Comparison of ENCODE assay signal across 1 cellular context in the genomic region with DNA sequence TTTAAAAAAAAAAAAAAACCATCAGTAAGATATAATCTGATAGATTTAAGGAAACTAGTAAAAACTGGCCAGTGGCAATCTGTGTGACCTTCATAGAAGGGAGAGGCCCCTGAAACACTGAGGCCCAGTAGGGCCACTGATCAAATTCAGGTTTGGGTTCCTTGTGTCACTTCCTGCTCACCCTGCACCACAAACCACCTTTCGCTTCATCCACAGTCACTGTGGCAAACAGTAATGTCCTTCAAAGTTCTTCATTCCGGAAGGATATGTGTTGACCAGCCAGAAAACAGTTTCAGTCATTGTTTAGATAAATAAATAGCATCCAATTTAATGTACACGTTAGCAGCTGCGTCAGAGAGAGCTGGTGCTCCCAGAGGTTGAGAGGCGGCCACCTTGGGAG.
TF ChIP-seq lines count a peak whose summit lies in the region.

No MANE protein-coding gene starts in this region.

TF ChIP-seq in WTC11, 78 proteins besides CTCF, POLR2A, EP300 and RAD21 (continued from another document):
- TF ChIP-seq, protein P1, sequence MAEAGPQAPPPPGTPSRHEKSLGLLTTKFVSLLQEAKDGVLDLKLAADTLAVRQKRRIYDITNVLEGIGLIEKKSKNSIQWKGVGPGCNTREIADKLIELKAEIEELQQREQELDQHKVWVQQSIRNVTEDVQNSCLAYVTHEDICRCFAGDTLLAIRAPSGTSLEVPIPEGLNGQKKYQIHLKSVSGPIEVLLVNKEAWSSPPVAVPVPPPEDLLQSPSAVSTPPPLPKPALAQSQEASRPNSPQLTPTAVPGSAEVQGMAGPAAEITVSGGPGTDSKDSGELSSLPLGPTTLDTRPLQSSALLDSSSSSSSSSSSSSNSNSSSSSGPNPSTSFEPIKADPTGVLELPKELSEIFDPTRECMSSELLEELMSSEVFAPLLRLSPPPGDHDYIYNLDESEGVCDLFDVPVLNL (CRISPR knock-in tag; IDR thresholded peaks at IDR 0.05; ENCODE audit: borderline replicate concordance, low read depth) = no peak
- TF ChIP-seq ZNF396 (CRISPR knock-in tag; IDR thresholded peaks at IDR 0.05; ENCODE audit: borderline replicate concordance) (no peak), CREM (CRISPR knock-in tag; IDR thresholded peaks at IDR 0.05) (no peak), ZNF219 (CRISPR knock-in tag; IDR thresholded peaks at IDR 0.05; ENCODE audit: borderline replicate concordance) (no peak), PRRX2 (CRISPR knock-in tag; IDR thresholded peaks at IDR 0.05) (no peak), JUN (CRISPR knock-in tag; IDR thresholded peaks at IDR 0.05) (no peak), NFATC4 (CRISPR knock-in tag; IDR thresholded peaks at IDR 0.05) (no peak), SMAD3 (CRISPR knock-in tag; IDR thresholded peaks at IDR 0.05; ENCODE audit: borderline replicate concordance) (no peak), NR2C2 (CRISPR knock-in tag; IDR thresholded peaks at IDR 0.05) (no peak), ZNF671 (CRISPR knock-in tag; IDR thresholded peaks at IDR 0.05) (no peak), ZNF121 (CRISPR knock-in tag; IDR thresholded peaks at IDR 0.05) (no peak)
- TF ChIP-seq, protein P2, sequence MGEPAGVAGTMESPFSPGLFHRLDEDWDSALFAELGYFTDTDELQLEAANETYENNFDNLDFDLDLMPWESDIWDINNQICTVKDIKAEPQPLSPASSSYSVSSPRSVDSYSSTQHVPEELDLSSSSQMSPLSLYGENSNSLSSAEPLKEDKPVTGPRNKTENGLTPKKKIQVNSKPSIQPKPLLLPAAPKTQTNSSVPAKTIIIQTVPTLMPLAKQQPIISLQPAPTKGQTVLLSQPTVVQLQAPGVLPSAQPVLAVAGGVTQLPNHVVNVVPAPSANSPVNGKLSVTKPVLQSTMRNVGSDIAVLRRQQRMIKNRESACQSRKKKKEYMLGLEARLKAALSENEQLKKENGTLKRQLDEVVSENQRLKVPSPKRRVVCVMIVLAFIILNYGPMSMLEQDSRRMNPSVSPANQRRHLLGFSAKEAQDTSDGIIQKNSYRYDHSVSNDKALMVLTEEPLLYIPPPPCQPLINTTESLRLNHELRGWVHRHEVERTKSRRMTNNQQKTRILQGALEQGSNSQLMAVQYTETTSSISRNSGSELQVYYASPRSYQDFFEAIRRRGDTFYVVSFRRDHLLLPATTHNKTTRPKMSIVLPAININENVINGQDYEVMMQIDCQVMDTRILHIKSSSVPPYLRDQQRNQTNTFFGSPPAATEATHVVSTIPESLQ (CRISPR knock-in tag; IDR thresholded peaks at IDR 0.05) = no peak
- TF ChIP-seq, protein P3, sequence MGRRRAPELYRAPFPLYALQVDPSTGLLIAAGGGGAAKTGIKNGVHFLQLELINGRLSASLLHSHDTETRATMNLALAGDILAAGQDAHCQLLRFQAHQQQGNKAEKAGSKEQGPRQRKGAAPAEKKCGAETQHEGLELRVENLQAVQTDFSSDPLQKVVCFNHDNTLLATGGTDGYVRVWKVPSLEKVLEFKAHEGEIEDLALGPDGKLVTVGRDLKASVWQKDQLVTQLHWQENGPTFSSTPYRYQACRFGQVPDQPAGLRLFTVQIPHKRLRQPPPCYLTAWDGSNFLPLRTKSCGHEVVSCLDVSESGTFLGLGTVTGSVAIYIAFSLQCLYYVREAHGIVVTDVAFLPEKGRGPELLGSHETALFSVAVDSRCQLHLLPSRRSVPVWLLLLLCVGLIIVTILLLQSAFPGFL (CRISPR knock-in tag; IDR thresholded peaks at IDR 0.05; ENCODE audit: borderline replicate concordance) = no peak
- TF ChIP-seq, protein P4, sequence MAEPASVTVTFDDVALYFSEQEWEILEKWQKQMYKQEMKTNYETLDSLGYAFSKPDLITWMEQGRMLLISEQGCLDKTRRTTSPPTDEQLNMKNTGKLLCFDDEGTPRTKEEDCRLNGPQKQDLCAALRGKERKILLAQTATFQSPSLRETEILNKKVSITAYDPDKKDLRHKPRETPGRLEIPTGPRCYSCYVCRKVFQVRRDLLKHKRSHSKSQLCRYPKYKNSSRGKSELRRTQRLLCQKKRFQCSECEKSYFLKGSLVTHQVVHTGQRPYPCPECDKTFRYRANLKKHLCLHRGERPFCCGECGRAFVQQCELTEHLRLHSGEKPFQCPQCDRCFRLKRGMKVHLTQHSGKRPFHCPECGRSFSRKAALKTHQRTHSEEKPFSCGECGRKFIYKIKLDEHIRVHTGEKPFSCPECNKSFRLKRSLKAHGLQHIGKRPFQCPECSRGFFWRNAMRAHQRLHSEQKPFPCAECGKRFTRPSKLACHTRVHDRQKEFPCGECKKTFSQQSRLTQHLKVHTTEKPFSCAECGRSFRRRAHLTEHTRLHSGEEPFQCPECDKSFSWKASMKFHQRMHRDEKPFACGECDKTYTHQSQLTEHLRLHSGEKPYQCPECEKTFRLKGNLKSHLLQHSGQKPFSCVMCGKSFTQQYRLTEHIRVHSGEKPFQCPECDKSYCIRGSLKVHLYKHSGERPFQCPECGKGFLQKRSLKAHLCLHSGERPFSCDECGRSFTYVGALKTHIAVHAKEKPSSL (CRISPR knock-in tag; conservative IDR thresholded peaks at IDR 0.05) = no peak
- TF ChIP-seq, protein P5, sequence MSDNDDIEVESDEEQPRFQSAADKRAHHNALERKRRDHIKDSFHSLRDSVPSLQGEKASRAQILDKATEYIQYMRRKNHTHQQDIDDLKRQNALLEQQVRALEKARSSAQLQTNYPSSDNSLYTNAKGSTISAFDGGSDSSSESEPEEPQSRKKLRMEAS (CRISPR knock-in tag; IDR thresholded peaks at IDR 0.05) = no peak
- TF ChIP-seq, protein P6, sequence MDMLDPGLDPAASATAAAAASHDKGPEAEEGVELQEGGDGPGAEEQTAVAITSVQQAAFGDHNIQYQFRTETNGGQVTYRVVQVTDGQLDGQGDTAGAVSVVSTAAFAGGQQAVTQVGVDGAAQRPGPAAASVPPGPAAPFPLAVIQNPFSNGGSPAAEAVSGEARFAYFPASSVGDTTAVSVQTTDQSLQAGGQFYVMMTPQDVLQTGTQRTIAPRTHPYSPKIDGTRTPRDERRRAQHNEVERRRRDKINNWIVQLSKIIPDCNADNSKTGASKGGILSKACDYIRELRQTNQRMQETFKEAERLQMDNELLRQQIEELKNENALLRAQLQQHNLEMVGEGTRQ (CRISPR knock-in tag; IDR thresholded peaks at IDR 0.05) = no peak
